In the genomic region with DNA sequence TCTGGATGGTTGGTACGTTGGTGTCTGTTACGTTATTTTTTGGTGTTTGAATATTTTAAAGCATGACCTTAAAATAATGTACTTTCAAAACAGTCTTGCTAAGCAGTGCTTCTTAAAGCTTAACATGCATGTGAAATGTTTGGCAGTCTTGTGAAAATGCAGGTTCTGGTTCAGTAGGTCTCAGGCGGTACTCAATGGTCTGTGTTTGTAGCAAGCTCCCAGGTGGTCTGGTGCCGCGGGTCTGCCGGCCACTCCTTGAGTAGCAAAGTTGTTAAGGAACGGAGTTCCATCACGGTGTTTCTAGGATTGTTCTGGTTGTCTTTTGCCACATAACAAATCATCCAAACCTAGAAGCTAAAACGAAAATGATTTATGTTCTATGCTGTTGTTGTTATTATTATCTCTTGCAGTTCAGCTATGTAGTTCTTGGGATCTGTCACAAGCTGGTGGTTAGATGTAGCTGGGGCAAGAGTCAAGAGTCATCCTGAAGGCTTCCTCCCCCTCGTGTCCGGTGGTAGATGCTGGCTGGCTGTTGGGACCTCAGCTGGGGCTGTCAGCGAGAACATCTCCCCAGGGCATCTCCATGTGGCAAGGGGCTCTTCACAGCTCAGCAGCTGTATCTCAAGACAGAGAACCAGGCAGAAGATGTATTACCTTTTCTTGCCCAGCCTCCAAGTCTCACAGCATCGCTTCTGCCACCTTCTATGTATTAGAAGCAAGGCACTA, we compare ENCODE assay signal across 11 cellular contexts.
DNase-seq lines count a peak whose midpoint lies in the region; ATAC-seq and TF ChIP-seq lines count a peak whose summit lies in the region.
"Had no signal": no experiment of that assay in that cellular context is flagged by ENCODE, and none has a peak within 500 bp of the region (broad histone marks: within the 10 kb centered on the region; RNA-seq: fewer than 3 reads in every experiment).

No MANE protein-coding gene starts in this region.

- ATAC-seq in heart right ventricle (no peak), GM21825 (IDR thresholded peaks at IDR 0.05; ENCODE audit: unreplicated experiment) (peak; percentile 35), upper lobe of left lung (ENCODE audit: low FRiP score in 2 of 2) (no peak)
- ATAC-seq: left lobe of liver, psoas muscle had no signal

- DNase-seq in left ventricle myocardium inferior (no peak), heart right ventricle (no peak), NB4 (ENCODE audit: low read depth) (peak; percentile 65), upper lobe of left lung (no peak), DMS 273 treated with DMSO at 0.1 percent for 48 hours (lab: John Stamatoyannopoulos, UW) (no peak), vagina (ENCODE audit: extremely low spot score in 2 of 2) (no peak)
- DNase-seq in stimulated activated CD4-positive, alpha-beta T cell treated with anti-CD3 and anti-CD28 coated beads, Interleukin-4, amount 100 ng/mL, for 24 hours, result no peak
- DNase-seq: psoas muscle, RPMI8226 had no signal

- no peaks in the 10 kb centered on the region for H3K27me3 ChIP-seq in left ventricle myocardium inferior (ENCODE audit: low read depth)
- no peaks in the 10 kb centered on the region for H3K27me3 ChIP-seq in heart right ventricle
- no peaks in the 10 kb centered on the region for H3K27me3 ChIP-seq in upper lobe of left lung
- H3K27me3 ChIP-seq in vagina, result no peaks in the 10 kb centered on the region

- H3K36me3 ChIP-seq in left ventricle myocardium inferior (no peaks in the 10 kb centered on the region), heart right ventricle (no peaks in the 10 kb centered on the region), upper lobe of left lung (no peaks in the 10 kb centered on the region), vagina (no peaks in the 10 kb centered on the region)

- TF ChIP-seq EP300 in upper lobe of left lung (IDR thresholded peaks at IDR 0.05), result no peak

- H3K4me3 ChIP-seq in left ventricle myocardium inferior (no peak overlapping the region), heart right ventricle (no peak overlapping the region), NB4 (ENCODE audit: low read depth, low read length) (no peak overlapping the region), upper lobe of left lung (no peak overlapping the region), vagina (no peak overlapping the region)
- H3K4me3 ChIP-seq: psoas muscle had no signal

- H3K9me3 ChIP-seq in left ventricle myocardium inferior (replicated peaks), result no peaks in the 10 kb centered on the region
- no peaks in the 10 kb centered on the region for H3K9me3 ChIP-seq in heart right ventricle
- no peaks in the 10 kb centered on the region for H3K9me3 ChIP-seq in upper lobe of left lung
- no peaks in the 10 kb centered on the region for H3K9me3 ChIP-seq in vagina
- H3K9me3 ChIP-seq: psoas muscle had no signal

- intact Hi-C loops in left ventricle myocardium inferior (cut with micrococcal nuclease) (no loop called here), heart right ventricle (cut with DNase I) (loop anchor here in 3 of 10 donors (5.0 to 10.0 kb wide), 3 partner anchors 40 to 52 kb away; no protein-coding TSS in a partner anchor), vagina (cut with DNase I) (no loop called here)

- TF ChIP-seq CTCF in left ventricle myocardium inferior (IDR thresholded peaks at IDR 0.05; ENCODE audit: borderline replicate concordance) (no peak), heart right ventricle (IDR thresholded peaks at IDR 0.05) (no peak), NB4 (IDR thresholded peaks at IDR 0.05; ENCODE audit: low read depth, low read length) (no peak), upper lobe of left lung (IDR thresholded peaks at IDR 0.05) (no peak), vagina (IDR thresholded peaks at IDR 0.05) (no peak)

- 89 to 90% methylated on average over 13 of the region's 13 CpGs for WGBS in heart right ventricle, 2 donors
- 84 to 85% methylated on average over 12 to 13 of the region's 13 CpGs for WGBS in upper lobe of left lung, 2 donors

- H3K27ac ChIP-seq in left ventricle myocardium inferior (replicated peaks) (peak overlapping the region; percentile 71), heart right ventricle (peak overlapping the region in 5 of 10 donors; percentile 43 to 79 (median 73)), upper lobe of left lung (peak overlapping the region; percentile 59 to 81 (median 69)), vagina (no peak overlapping the region)
- H3K27ac ChIP-seq: psoas muscle had no signal

- H3K4me1 ChIP-seq in left ventricle myocardium inferior, result peaks cover 46% of the 10 kb centered on the region
- H3K4me1 ChIP-seq in heart right ventricle, result peaks cover 3 to 65% (median 47%) of the 10 kb centered on the region in 9 donors
- H3K4me1 ChIP-seq in upper lobe of left lung, result peaks cover 19 to 31% (median 27%) of the 10 kb centered on the region in 4 donors
- no peaks in the 10 kb centered on the region for H3K4me1 ChIP-seq in vagina
- H3K4me1 ChIP-seq: psoas muscle had no signal

- TF ChIP-seq POLR2A in NB4 (IDR thresholded peaks at IDR 0.05; ENCODE audit: extremely low read depth, insufficient read length) (no peak), upper lobe of left lung (IDR thresholded peaks at IDR 0.05) (no peak), vagina (IDR thresholded peaks at IDR 0.05) (no peak)
